Comparison of ENCODE assay signal across 23 cellular contexts in genomic region chr1:56922070-56922469, GRCh38. TPM values are rescaled to one million over a fixed set of nuclear protein-coding genes. Genes with fewer than 3 reads are reported as not detected.
DNase-seq lines count a peak whose midpoint lies in the region; ATAC-seq and FAIRE-seq lines count a peak whose summit lies in the region.
"Had no signal": no experiment of that assay in that cellular context is flagged by ENCODE, and none has a peak within 500 bp of the region (broad histone marks: within the 10 kb centered on the region; RNA-seq: fewer than 3 reads in every experiment).

No MANE protein-coding gene starts in this region.

- peaks cover 0 to 3% (median 0%) of the 10 kb centered on the region in 3 donors for H3K36me3 Mint-ChIP-seq in immature natural killer cell
- H3K36me3 Mint-ChIP-seq: CD4-positive, alpha-beta memory T cell had no signal

- H3K4me3 ChIP-seq in small intestine (ENCODE audit: low read depth in 1 of 2, low read length in 2 of 2), result no peak overlapping the region
- H3K4me3 ChIP-seq: MG63 had no signal

- DNase-seq in NOMO-1 (lab: John Stamatoyannopoulos, UW; ENCODE audit: unreplicated experiment in 2 of 2) (peak; percentile 6 to 19), NOMO-1 treated with dmso at 0.1 percent for 144 hours (lab: John Stamatoyannopoulos, UW; ENCODE audit: unreplicated experiment) (no peak), OCI-M1 (lab: John Stamatoyannopoulos, UW) (peak; percentile 9), small intestine (peak; percentile 16), NCI-H524 treated with DMSO at 0.1 percent for 48 hours (lab: John Stamatoyannopoulos, UW) (no peak), COR-L47 (lab: John Stamatoyannopoulos, UW) (no peak), immature natural killer cell (no peak)
- DNase-seq: CD4-positive, alpha-beta memory T cell; DMS79 treated with DMSO at 0.1 percent for 48 hours; HCEC 1CT; MG63; NCI-H1436 treated with DMSO at 0.1 percent for 48 hours; NCI-H2029 treated with DMSO at 0.1 percent for 48 hours; NCI-H2171 treated with DMSO at 0.1 percent for 48 hours; NCI-H774; Right ventricle myocardium superior had no signal

- ATAC-seq in HG03159 (IDR thresholded peaks at IDR 0.05; ENCODE audit: unreplicated experiment), result peak; percentile 63

- H3K9me3 ChIP-seq in small intestine (ENCODE audit: control insufficient read depth, low read depth), result peaks cover 1% of the 10 kb centered on the region
- H3K9me3 ChIP-seq: MG63, SK-N-SH had no signal

- H3K9me3 Mint-ChIP-seq in immature natural killer cell, result no peaks in the 10 kb centered on the region
- H3K9me3 Mint-ChIP-seq: CD4-positive, alpha-beta memory T cell; T-helper 1 cell treated with Interleukin-12 subunit alpha and Interleukin-12 subunit beta and Interleukin-4 antibody, amounts not matched to agents 30 μg/mL and 1 μg/mL, for 36 hours had no signal

- no peak overlapping the region for H3K27ac Mint-ChIP-seq in immature natural killer cell
- H3K27ac Mint-ChIP-seq: CD4-positive, alpha-beta memory T cell; T-helper 1 cell treated with Interleukin-12 subunit alpha and Interleukin-12 subunit beta and Interleukin-4 antibody, amounts not matched to agents 30 μg/mL and 1 μg/mL, for 36 hours had no signal

- FAIRE-seq in small intestine (lab: Jason Lieb, UNC), result no peak
- FAIRE-seq: G401.6, GM12892, RCC 7860 had no signal

- H3K4me1 Mint-ChIP-seq in immature natural killer cell, result peaks cover 0 to 4% of the 10 kb centered on the region in 2 donors
- H3K4me1 Mint-ChIP-seq: CD4-positive, alpha-beta memory T cell had no signal

- H3K27me3 ChIP-seq in small intestine (ENCODE audit: control insufficient read depth in 2 of 2, insufficient read depth in 2 of 2, low read length in 2 of 2), result no peaks in the 10 kb centered on the region
- H3K27me3 ChIP-seq: MG63 had no signal

- 58 to 74% (median 71%) methylated on average over 4 of the region's 4 CpGs for WGBS in small intestine, 3 donors

- H3K27ac ChIP-seq in small intestine (ENCODE audit: low read depth in 1 of 2, low read length in 1 of 2), result no peak overlapping the region

- H3K4me1 ChIP-seq in small intestine (ENCODE audit: control insufficient read depth in 2 of 2, insufficient read depth in 1 of 2, low read depth in 1 of 2, low read length in 1 of 2), result no peaks in the 10 kb centered on the region

- no peak overlapping the region for H3K4me3 Mint-ChIP-seq in immature natural killer cell
- H3K4me3 Mint-ChIP-seq: CD4-positive, alpha-beta memory T cell; T-helper 1 cell treated with Interleukin-12 subunit alpha and Interleukin-12 subunit beta and Interleukin-4 antibody, amounts not matched to agents 30 μg/mL and 1 μg/mL, for 36 hours had no signal

- H3K27me3 Mint-ChIP-seq in immature natural killer cell (ENCODE audit: low read depth in 3 of 3), result peaks cover 0 to 3% (median 2%) of the 10 kb centered on the region in 3 donors

- no peaks in the 10 kb centered on the region for H3K36me3 ChIP-seq in small intestine (ENCODE audit: control insufficient read depth in 2 of 2, insufficient read depth in 2 of 2, low read length in 2 of 2)
- H3K36me3 ChIP-seq: MG63 had no signal

RNA-seq across cellular contexts. Expression of gene C8B, which starts 43.7 kb away (rescaled TPM):
- polyA plus RNA-seq in small intestine, result under 1 TPM in 2 of 3 donors, not detected in 1; 0.15 to 0.45 TPM
- not detected for polyA plus RNA-seq in immature natural killer cell
- polyA plus RNA-seq: BJ; CD4-positive, alpha-beta memory T cell; SK-N-SH had no signal

Comparison
In these comparisons a context has a peak if more than half of its experiments do, and no peak if none do; other contexts are left out.
1. DNase-seq: peak in NOMO-1 (2 of 2), OCI-M1 (single experiment) and small intestine (single experiment); none in NOMO-1 treated with dmso at 0.1 percent for 144 hours (single experiment), NCI-H524 treated with DMSO at 0.1 percent for 48 hours (single experiment), COR-L47 (single experiment) and immature natural killer cell (0 of 3).